30 cellular contexts compared by ENCODE assay signal in genomic region chr3:39725321-39725720, GRCh38.
"Had no signal": no experiment of that assay in that cellular context is flagged by ENCODE, and none has a peak within 500 bp of the region (broad histone marks: within the 10 kb centered on the region; RNA-seq: fewer than 3 reads in every experiment).

No MANE protein-coding gene starts in this region.

- H3K36me3 ChIP-seq: adrenal gland, ascending aorta, brain microvascular endothelial cell, breast epithelium, cardiac muscle cell had no signal

- H3K4me1 ChIP-seq: adrenal gland, ascending aorta, body of pancreas, breast epithelium had no signal

- DNase-seq: activated effector memory CD4-positive, alpha-beta T cell treated with anti-CD3 and anti-CD28 coated beads, Interleukin-2, amount 50 U/mL, for 16 hours; activated effector memory CD4-positive, alpha-beta T cell treated with Interleukin-2 at 50 U/mL for 16 hours; activated gamma-delta T cell; activated gamma-delta T cell treated with Interleukin-2 at 50 U/mL for 16 hours; activated naive CD4-positive, alpha-beta T cell; activated naive CD4-positive, alpha-beta T cell treated with anti-CD3 and anti-CD28 coated beads for 36 hours; activated naive CD4-positive, alpha-beta T cell treated with anti-CD3 and anti-CD28 coated beads, Interleukin-2, amount 10 ng/mL, durations not matched to agents 7 days and 5 days; activated naive CD4-positive, alpha-beta T cell treated with anti-CD3 and anti-CD28 coated beads, Interleukin-2, amount 50 U/mL, for 16 hours; activated naive CD4-positive, alpha-beta T cell treated with Interleukin-2 at 50 U/mL for 16 hours; activated naive CD8-positive, alpha-beta T cell treated with anti-CD3 and anti-CD28 coated beads for 36 hours; activated naive CD8-positive, alpha-beta T cell treated with anti-CD3 and anti-CD28 coated beads, Interleukin-2, amount 10 ng/mL, durations not matched to agents 7 days and 5 days; activated naive CD8-positive, alpha-beta T cell treated with anti-CD3 and anti-CD28 coated beads, Interleukin-2, amount 50 U/mL, for 24 hours; activated T-cell treated with anti-CD3 and anti-CD28 coated beads, Interleukin-2, amount 50 U/mL, for 1 hour; activated T-cell treated with anti-CD3 and anti-CD28 coated beads, Interleukin-2, amount 50 U/mL, for 24 hours; activated T-cell treated with anti-CD3 and anti-CD28 coated beads, Interleukin-2, amount 50 U/mL, for 4 hours; activated T-cell treated with anti-CD3 and anti-CD28 coated beads, Interleukin-2, amount 50 U/mL, for 48 hours; activated T-cell treated with anti-CD3 and anti-CD28 coated beads, Interleukin-2, amount 50 U/mL, for 72 hours; adrenal gland; amniotic stem cell; amygdala; anterior cingulate cortex; aorta; body of pancreas; brain microvascular endothelial cell; caudate nucleus; central memory CD4-positive, alpha-beta T cell; cerebellar nuclear complex had no signal

- H3K4me3 ChIP-seq: adrenal gland, ascending aorta, body of pancreas, breast epithelium, cardiac muscle cell had no signal

- H3K27me3 ChIP-seq: adrenal gland, ascending aorta, body of pancreas, brain microvascular endothelial cell, breast epithelium had no signal

- H3K27ac ChIP-seq: adrenal gland, ascending aorta, body of pancreas, brain microvascular endothelial cell, breast epithelium, cardiac muscle cell had no signal

- H3K9me3 ChIP-seq: adrenal gland, ascending aorta, body of pancreas, breast epithelium had no signal
